Comparison of ENCODE assay signal across 8 cellular contexts in the genomic region with DNA sequence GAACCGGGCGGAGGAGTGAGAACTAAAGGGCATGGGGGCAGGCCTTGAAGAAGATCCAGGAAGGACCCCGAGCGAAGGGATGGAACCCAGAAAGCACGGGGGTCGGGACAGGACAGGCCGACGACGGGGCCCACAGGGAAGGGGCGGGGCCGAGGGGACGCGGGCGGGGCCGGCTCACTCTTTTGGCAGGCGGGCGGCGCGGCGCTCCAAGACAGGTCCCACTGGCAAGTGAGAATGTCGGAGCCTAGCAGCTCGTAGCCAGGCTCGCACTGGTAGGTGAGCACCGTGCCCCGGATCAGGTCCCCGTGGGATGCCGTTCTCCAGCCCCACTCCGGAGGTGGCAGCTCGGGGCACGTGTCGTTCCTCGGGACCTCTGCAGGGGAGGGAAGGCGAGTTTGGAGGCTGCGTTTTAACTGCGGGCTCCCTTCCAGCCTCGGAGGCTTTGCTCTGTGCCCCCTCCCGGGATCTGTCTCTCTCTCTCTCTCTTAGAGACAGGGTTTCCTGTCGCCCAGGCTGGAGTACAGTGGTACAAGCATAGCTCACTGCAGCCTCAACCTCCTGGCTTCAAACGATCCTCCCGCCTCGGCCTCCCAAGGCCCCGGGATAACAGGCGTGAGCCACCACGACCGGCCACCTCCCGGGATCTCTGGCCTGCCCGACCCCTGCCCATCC. TPM values are rescaled to one million over a fixed set of nuclear protein-coding genes. Genes with fewer than 3 reads are reported as not detected.
DNase-seq lines count a peak whose midpoint lies in the region; FAIRE-seq and TF ChIP-seq lines count a peak whose summit lies in the region.

No MANE protein-coding gene starts in this region.

- H2BK5ac ChIP-seq in neuronal stem cell (ENCODE audit: low read length): no peak overlapping the region

- H3K27me3 ChIP-seq in neuronal stem cell (ENCODE audit: control insufficient read depth in 3 of 3, insufficient read depth in 3 of 3, low read depth in 1 of 3, low read length in 3 of 3): peaks cover 6 to 20% (median 8%) of the 10 kb centered on the region in 3 experiments

- WGBS in neuronal stem cell (ENCODE audit: extremely low coverage in 2 of 2, insufficient read length in 2 of 2, insufficient replicate concordance in 1 of 2), 2 donors: no CpG with 5 or more reads among the region's 47 CpGs

- peak overlapping the region; percentile 45 for H2AFZ ChIP-seq in neuronal stem cell (ENCODE audit: low read length)

- DNase-seq in AG20443 (ENCODE audit: low spot score) (peak; percentile 64), coronary artery (ENCODE audit: low spot score) (no peak), neuronal stem cell (ENCODE audit: low spot score) (no peak), NK-92 (lab: John Stamatoyannopoulos, UW; ENCODE audit: unreplicated experiment) (no peak), OCI-M1 (lab: John Stamatoyannopoulos, UW) (no peak), midbrain (lab: John Stamatoyannopoulos, UW) (no peak), kidney (no peak)

- H2BK15ac ChIP-seq in neuronal stem cell (ENCODE audit: low read length): peak overlapping the region; percentile 43

- intact Hi-C loops in kidney (cut with DNase I): no loop called here

- H3K36me3 ChIP-seq in neuronal stem cell (replicated peaks in 1 of 2; ENCODE audit: control insufficient read depth in 2 of 2, insufficient read depth in 2 of 2, low read length in 2 of 2) (peaks cover 0 to 4% of the 10 kb centered on the region in 2 donors), kidney (ENCODE audit: control insufficient read depth in 1 of 2, insufficient read depth in 2 of 2, low read length in 2 of 2) (no peaks in the 10 kb centered on the region)

- peak overlapping the region; percentile 58 for H2BK12ac ChIP-seq in neuronal stem cell (ENCODE audit: low read length)

- H3K4me1 ChIP-seq in neuronal stem cell (ENCODE audit: control insufficient read depth in 2 of 2, insufficient read depth in 1 of 2, low read depth in 1 of 2, low read length in 2 of 2) (peaks cover 0 to 2% of the 10 kb centered on the region in 2 donors), kidney (ENCODE audit: control insufficient read depth in 1 of 2, insufficient read depth in 1 of 2, low read depth in 1 of 2, low read length in 2 of 2) (no peaks in the 10 kb centered on the region)

- H3K23ac ChIP-seq in neuronal stem cell (ENCODE audit: low read depth, low read length, poor library complexity): peak overlapping the region; percentile 93

- peak overlapping the region; percentile 92 for H2AK5ac ChIP-seq in neuronal stem cell (ENCODE audit: low read depth, low read length)

- H3K4me3 ChIP-seq in WI38 (ENCODE audit: low read depth, low read length): peak overlapping the region; percentile 20; the same call in 1 of the 2 replicates
- peak overlapping the region; percentile 35 for H3K4me3 ChIP-seq in coronary artery
- H3K4me3 ChIP-seq in neuronal stem cell (ENCODE audit: low read length in 2 of 2): peak overlapping the region in 1 of 2 donors; percentile 72
- no peak overlapping the region for H3K4me3 ChIP-seq in kidney (ENCODE audit: low read length in 2 of 2)

- H3K9me3 ChIP-seq in neuronal stem cell (replicated peaks in 1 of 2; ENCODE audit: control insufficient read depth in 2 of 2, insufficient read depth in 1 of 2, low read depth in 1 of 2, low read length in 2 of 2): peaks cover 0 to 3% of the 10 kb centered on the region in 2 donors
- H3K9me3 ChIP-seq in kidney (ENCODE audit: control insufficient read depth in 1 of 2, low read length in 2 of 2): no peaks in the 10 kb centered on the region

- peak overlapping the region; percentile 82 for H4K8ac ChIP-seq in neuronal stem cell (ENCODE audit: low read depth, low read length)

- no peak for FAIRE-seq in kidney (lab: Jason Lieb, UNC)

- peak overlapping the region; percentile 41 for H2BK120ac ChIP-seq in neuronal stem cell (ENCODE audit: low read depth, low read length)

- no peak overlapping the region for H4K91ac ChIP-seq in neuronal stem cell (ENCODE audit: low read depth, low read length, poor library complexity)

- H3K18ac ChIP-seq in neuronal stem cell (ENCODE audit: low read length): peak overlapping the region; percentile 95

- H3K27ac ChIP-seq in coronary artery (no peak overlapping the region), neuronal stem cell (replicated peaks; ENCODE audit: low read length) (no peak overlapping the region), kidney (ENCODE audit: low read depth in 2 of 2, low read length in 2 of 2) (no peak overlapping the region)

- TF ChIP-seq CTCF in WI38 (IDR thresholded peaks at IDR 0.05; ENCODE audit: low read depth, low read length): no peak
- TF ChIP-seq CTCF in coronary artery (IDR thresholded peaks at IDR 0.05): no peak
- no peak for TF ChIP-seq CTCF in kidney (IDR thresholded peaks at IDR 0.05; ENCODE audit: borderline replicate concordance, extremely low read depth, insufficient read depth)

- H3K4ac ChIP-seq in neuronal stem cell (ENCODE audit: low read length): no peak overlapping the region

- peak overlapping the region; percentile 98 for H3K14ac ChIP-seq in neuronal stem cell (ENCODE audit: low read length)

- H3K79me1 ChIP-seq in neuronal stem cell (ENCODE audit: low read depth, low read length): no peaks in the 10 kb centered on the region

- peak overlapping the region; percentile 66 for H3K4me2 ChIP-seq in neuronal stem cell (ENCODE audit: insufficient read depth, low read length, poor library complexity, severe bottlenecking)

- H3K9ac ChIP-seq in neuronal stem cell (ENCODE audit: low read depth, low read length, poor library complexity) (peak overlapping the region; percentile 60), kidney (ENCODE audit: low read length in 2 of 2) (no peak overlapping the region)

RNA-seq across cellular contexts. Expression of gene CDIPT, which starts 13.7 kb away (rescaled TPM):
- polyA plus RNA-seq in neuronal stem cell (2013, experiment 1 of 2): 38.7 TPM
- polyA plus RNA-seq in neuronal stem cell (2013, experiment 2 of 2): 37.4 TPM
- total RNA-seq in kidney: 85.9 TPM
- 148 TPM for polyA plus RNA-seq in kidney (ENCODE audit: insufficient read depth, low read depth, low replicate concordance)

RNA-seq across cellular contexts. Expression of gene SEZ6L2, which starts 22.6 kb away (rescaled TPM):
- 17.7 TPM for polyA plus RNA-seq in neuronal stem cell (2013, experiment 1 of 2)
- 16.7 TPM for polyA plus RNA-seq in neuronal stem cell (2013, experiment 2 of 2)
- 32.4 TPM for total RNA-seq in kidney
- polyA plus RNA-seq in kidney (ENCODE audit: insufficient read depth, low read depth, low replicate concordance): 9.1 TPM

RNA-seq across cellular contexts. Expression of gene ASPHD1, which starts 23.6 kb away (rescaled TPM):
- 0.66 TPM for polyA plus RNA-seq in neuronal stem cell (2013, experiment 1 of 2)
- 0.44 TPM for polyA plus RNA-seq in neuronal stem cell (2013, experiment 2 of 2)
- total RNA-seq in kidney: 8.9 TPM
- polyA plus RNA-seq in kidney (ENCODE audit: insufficient read depth, low read depth, low replicate concordance): 6.1 TPM

RNA-seq across cellular contexts. Expression of gene KCTD13, which starts 49.3 kb away (rescaled TPM):
- polyA plus RNA-seq in neuronal stem cell (2013, experiment 1 of 2): 14.0 TPM
- 13.4 TPM for polyA plus RNA-seq in neuronal stem cell (2013, experiment 2 of 2)
- total RNA-seq in kidney: 25.8 TPM
- 9.9 TPM for polyA plus RNA-seq in kidney (ENCODE audit: insufficient read depth, low read depth, low replicate concordance)

RNA-seq across cellular contexts. Expression of gene MVP, which starts 56.5 kb away (rescaled TPM):
- polyA plus RNA-seq in neuronal stem cell (2013, experiment 1 of 2): 6.3 TPM
- polyA plus RNA-seq in neuronal stem cell (2013, experiment 2 of 2): 5.6 TPM
- total RNA-seq in kidney: 271 TPM
- polyA plus RNA-seq in kidney (ENCODE audit: insufficient read depth, low read depth, low replicate concordance): 123 TPM

Comparison
In these comparisons a context has a peak if more than half of its experiments do, and no peak if none do; other contexts are left out.
1. H3K4me3 ChIP-seq: peak in WI38 (single experiment) and coronary artery (single experiment); none in kidney (0 of 2).